In genomic region chrX:7147431-7147977, GRCh38 we compare ENCODE assay signal across 1 cellular context.
TF ChIP-seq lines count a peak whose summit lies in the region.

Gene STS (plus strand): TSS chrX:7147712. CDS start chrX:7253200, 105,488 bp downstream.

TF ChIP-seq in HEK293, 187 proteins besides CTCF, POLR2A, EP300 and RAD21 (continued from another document):
- no peak for TF ChIP-seq ZNF146 (tag by site-specific recombination; IDR thresholded peaks at IDR 0.05)
